In the genomic region with DNA sequence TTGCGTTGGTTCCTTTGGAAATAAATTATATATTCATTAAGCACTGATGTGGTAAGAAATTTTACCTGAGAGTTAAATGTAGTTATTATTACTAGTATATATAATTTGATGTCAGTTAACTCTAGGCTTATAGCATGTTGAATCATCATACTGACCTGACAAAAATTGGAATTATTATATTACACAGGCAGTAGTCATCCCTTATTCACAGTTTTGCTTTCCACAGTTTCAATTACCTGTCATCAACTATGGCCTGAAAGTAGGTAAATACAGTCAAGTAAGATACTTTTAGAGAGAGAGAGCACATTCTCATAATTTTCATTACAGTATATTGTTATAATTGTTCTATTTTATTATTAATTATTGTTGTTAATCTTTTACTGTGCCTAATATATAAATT, we compare ENCODE assay signal across 7 cellular contexts.
"Had no signal": no experiment of that assay in that cellular context is flagged by ENCODE, and none has a peak within 500 bp of the region (broad histone marks: within the 10 kb centered on the region; RNA-seq: fewer than 3 reads in every experiment).

No MANE protein-coding gene starts in this region.

- ATAC-seq: GM23338, HepG2 had no signal

- FAIRE-seq: H1, H54, HepG2 had no signal

- H3K27ac ChIP-seq: HL-60 had no signal

- H3K4me3 ChIP-seq: GM23338 had no signal

- DNase-seq: H9, HCEC 1CT had no signal
